ENCODE assay signal across 14 cellular contexts in the genomic region with DNA sequence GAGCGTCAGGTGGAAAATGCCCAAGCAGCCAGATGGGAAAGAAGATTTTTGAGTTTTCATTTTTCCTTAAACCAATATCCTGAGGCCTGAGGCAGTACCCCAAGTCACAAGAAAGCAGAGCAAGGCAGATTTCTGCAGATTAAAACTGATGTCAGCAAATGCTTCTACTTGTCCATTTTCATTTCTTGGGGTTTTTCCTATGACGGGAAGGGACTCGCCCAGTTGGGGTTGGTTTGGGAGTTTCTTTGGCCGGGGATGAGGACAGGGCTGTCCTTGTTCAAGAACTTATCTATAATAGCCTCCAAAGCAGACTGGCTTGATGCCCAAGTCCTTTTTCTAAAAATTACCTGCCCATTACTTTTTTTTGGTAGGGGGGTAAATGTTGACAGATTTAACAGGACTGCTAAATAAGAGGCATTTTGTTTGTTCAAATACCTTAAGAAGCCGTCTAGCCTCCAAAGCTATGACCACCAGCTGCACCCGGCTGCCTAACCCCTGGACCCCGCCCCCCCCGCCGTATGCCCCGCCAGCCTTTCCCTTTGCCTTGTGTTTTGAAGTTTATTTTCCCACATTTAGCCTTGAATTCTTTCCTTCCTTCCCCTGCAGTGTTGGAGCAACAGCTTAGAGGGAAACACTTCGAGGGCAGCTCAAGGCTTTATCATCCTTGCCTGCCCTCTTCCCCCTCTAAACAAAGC. TPM values are rescaled to one million over a fixed set of nuclear protein-coding genes. Genes with fewer than 3 reads are reported as not detected.
A peak's percentile ranks its signal among the peaks of the same experiment; 100 is the strongest.
DNase-seq lines count a peak whose midpoint lies in the region; ATAC-seq and TF ChIP-seq lines count a peak whose summit lies in the region.
"Had no signal": no experiment of that assay in that cellular context is flagged by ENCODE, and none has a peak within 500 bp of the region (broad histone marks: within the 10 kb centered on the region; RNA-seq: fewer than 3 reads in every experiment).

No MANE protein-coding gene starts in this region.

- H3K79me2 ChIP-seq in H9 (ENCODE audit: insufficient read depth, low read length) = peaks cover 55% of the 10 kb centered on the region; the same call in 1 of the 2 replicates
- H3K79me2 ChIP-seq: parathyroid adenoma had no signal

- no peak overlapping the region for H4K5ac ChIP-seq in H9 (ENCODE audit: insufficient read length, low read depth, low read length)

- peaks cover 30% of the 10 kb centered on the region for H3K4me1 ChIP-seq in H9 (ENCODE audit: insufficient read depth, low read length)
- H3K4me1 ChIP-seq in sigmoid colon = peaks cover 0 to 15% (median 13%) of the 10 kb centered on the region in 4 donors
- H3K4me1 ChIP-seq: parathyroid adenoma had no signal

- H3K4me3 Mint-ChIP-seq in H9 = peak overlapping the region; percentile 90 to 96
- peak overlapping the region in 2 of 3 donors; percentile 1 to 81 for H3K4me3 Mint-ChIP-seq in T-cell
- H3K4me3 Mint-ChIP-seq in endothelial cell (ENCODE audit: unreplicated experiment) = peak overlapping the region; percentile 66
- H3K4me3 Mint-ChIP-seq in glutamatergic neuron (ENCODE audit: unreplicated experiment) = no peak overlapping the region

- no peak for TF ChIP-seq EP300 in sigmoid colon (IDR thresholded peaks at IDR 0.05)

- H2BK120ac ChIP-seq in H9 (ENCODE audit: low read depth, low read length, poor library complexity, severe bottlenecking) = no peak overlapping the region

- peak overlapping the region; percentile 93 for H3K4me2 ChIP-seq in H9 (ENCODE audit: insufficient read depth, insufficient read length, low read length)

- H4K8ac ChIP-seq in H9 (replicated peaks; ENCODE audit: insufficient read length, low read depth, low read length) = no peak overlapping the region

- H4K91ac ChIP-seq in H9 (ENCODE audit: insufficient read length, low read depth, low read length) = no peak overlapping the region

- no peak overlapping the region for H3K14ac ChIP-seq in H9 (ENCODE audit: insufficient read depth, low read length)

- CTCF ChIA-PET in T-cell (lab: Charles Lee) = interaction anchor here in 1 of 2 donors (0.6 kb wide), 1 partner anchor 528 kb away, joined by 3 read pairs; no protein-coding TSS in a partner anchor

- TF ChIP-seq CTCF in H9 (conservative IDR thresholded peaks at IDR 0.05) (no peak), endothelial cell (IDR thresholded peaks at IDR 0.05; ENCODE audit: unreplicated experiment) (no peak), sigmoid colon (IDR thresholded peaks at IDR 0.05) (no peak), glutamatergic neuron (IDR thresholded peaks at IDR 0.05; ENCODE audit: partially characterized antibody, unreplicated experiment) (no peak)

- no peaks in the 10 kb centered on the region for H3K9me3 ChIP-seq in H9 (ENCODE audit: control insufficient read depth, low read depth, low read length)
- H3K9me3 ChIP-seq in sigmoid colon = no peaks in the 10 kb centered on the region

- no peak overlapping the region for H2AK5ac ChIP-seq in H9 (ENCODE audit: insufficient read length, low read length)

- H3K9ac ChIP-seq in H9 (ENCODE audit: extremely low read depth, insufficient read length, low read length) = no peak overlapping the region
- H3K9ac ChIP-seq: parathyroid adenoma had no signal

- peak overlapping the region in 3 of 4 donors; percentile 48 to 53 (median 48) for H3K4me3 ChIP-seq in sigmoid colon

- H3K27ac Mint-ChIP-seq in H9 (peak overlapping the region in 1 of 3 experiments; percentile 76; a peak in 3 of 7 replicates), T-cell (peak overlapping the region; percentile 45 to 78), endothelial cell (ENCODE audit: unreplicated experiment) (peak overlapping the region; percentile 58), glutamatergic neuron (ENCODE audit: unreplicated experiment) (no peak overlapping the region)

- peaks cover 17 to 39% (median 29%) of the 10 kb centered on the region in 3 experiments for H3K36me3 Mint-ChIP-seq in H9 (ENCODE audit: insufficient read depth in 1 of 3, low read depth in 3 of 3)
- H3K36me3 Mint-ChIP-seq in T-cell = no peaks in the 10 kb centered on the region
- peaks cover 10% of the 10 kb centered on the region for H3K36me3 Mint-ChIP-seq in endothelial cell (ENCODE audit: low read depth, unreplicated experiment)
- no peaks in the 10 kb centered on the region for H3K36me3 Mint-ChIP-seq in glutamatergic neuron (ENCODE audit: unreplicated experiment)

- ATAC-seq in T-cell (replicated peaks in 1 of 4) = no peak
- no peak for ATAC-seq in GM21515 (IDR thresholded peaks at IDR 0.05; ENCODE audit: unreplicated experiment)
- no peak for ATAC-seq in HG02973 (IDR thresholded peaks at IDR 0.05; ENCODE audit: unreplicated experiment)

- H3K9me3 Mint-ChIP-seq in H9 = no peaks in the 10 kb centered on the region
- H3K9me3 Mint-ChIP-seq in T-cell = no peaks in the 10 kb centered on the region
- H3K9me3 Mint-ChIP-seq in endothelial cell (ENCODE audit: unreplicated experiment) = no peaks in the 10 kb centered on the region
- peaks cover 2% of the 10 kb centered on the region for H3K9me3 Mint-ChIP-seq in glutamatergic neuron (ENCODE audit: unreplicated experiment)

- no peak overlapping the region for H2BK20ac ChIP-seq in H9 (ENCODE audit: low read depth, low read length, poor library complexity, severe bottlenecking)

- H3K36me3 ChIP-seq in sigmoid colon = no peaks in the 10 kb centered on the region

- no peak overlapping the region for H2AFZ ChIP-seq in H9 (ENCODE audit: low read length)
- H2AFZ ChIP-seq: parathyroid adenoma had no signal

- H3T11ph ChIP-seq in H9 (ENCODE audit: low read length) = no peak overlapping the region

- H3K18ac ChIP-seq in H9 (ENCODE audit: insufficient read length, low read depth, low read length) = no peak overlapping the region

- TF ChIP-seq POLR2A in sigmoid colon (IDR thresholded peaks at IDR 0.05) = no peak

- no CpG with 5 or more reads among the region's 11 CpGs for WGBS in H9 (ENCODE audit: extremely low coverage, insufficient read length, low lambda C conversion rate)
- 59 to 67% methylated on average over 11 of the region's 11 CpGs for WGBS in sigmoid colon, 2 donors

- H3K4me1 Mint-ChIP-seq in H9 (peaks cover 79 to 82% of the 10 kb centered on the region in 2 experiments), T-cell (peaks cover 46 to 62% (median 60%) of the 10 kb centered on the region in 3 donors), endothelial cell (ENCODE audit: unreplicated experiment) (peaks cover 68% of the 10 kb centered on the region), glutamatergic neuron (ENCODE audit: low read depth, unreplicated experiment) (peaks cover 12% of the 10 kb centered on the region)

- no peak overlapping the region for H3K4ac ChIP-seq in H9 (ENCODE audit: low read depth, low read length)

- H3K23me2 ChIP-seq in H9 (ENCODE audit: insufficient read length, low read depth, low read length, poor library complexity, severe bottlenecking) = peaks cover 19% of the 10 kb centered on the region

- no peaks in the 10 kb centered on the region for H4K20me1 ChIP-seq in H9 (ENCODE audit: control insufficient read depth, insufficient read depth, insufficient read length)

- intact Hi-C loops in sigmoid colon (cut with DNase I) = no loop called here

- no peak overlapping the region for H2BK15ac ChIP-seq in H9 (ENCODE audit: low read depth, low read length)

- no peak overlapping the region for H2BK5ac ChIP-seq in H9 (ENCODE audit: insufficient read length, low read length)

- H3K27me3 ChIP-seq in H9 (ENCODE audit: insufficient read depth, low read length) (no peaks in the 10 kb centered on the region), sigmoid colon (peaks cover 8 to 49% (median 21%) of the 10 kb centered on the region in 3 donors)

- no peak overlapping the region for H3K56ac ChIP-seq in H9 (ENCODE audit: insufficient read length, low read depth, low read length)

- no peak overlapping the region for H2BK12ac ChIP-seq in H9 (ENCODE audit: insufficient read length, low read depth, low read length)

- peaks cover 28% of the 10 kb centered on the region for H3K79me1 ChIP-seq in H9 (ENCODE audit: insufficient read depth, low read depth, low read length, poor library complexity, severe bottlenecking)

- H3K27ac ChIP-seq in H9 (ENCODE audit: insufficient read length, low read depth, low read length) = no peak overlapping the region
- peak overlapping the region in 2 of 4 donors; percentile 50 to 59 for H3K27ac ChIP-seq in sigmoid colon
- H3K27ac ChIP-seq: parathyroid adenoma had no signal

- H3K27me3 Mint-ChIP-seq in H9 (ENCODE audit: low read depth) (peaks cover 2% of the 10 kb centered on the region; the same call in 1 of the 2 replicates), T-cell (peaks cover 0 to 11% of the 10 kb centered on the region in 2 donors), endothelial cell (ENCODE audit: unreplicated experiment) (peaks cover 6% of the 10 kb centered on the region), glutamatergic neuron (ENCODE audit: unreplicated experiment) (peaks cover 7% of the 10 kb centered on the region)

- no peak overlapping the region for H3K23ac ChIP-seq in H9 (ENCODE audit: insufficient read length, low read depth, low read length)

- POLR2A ChIA-PET in T-cell (lab: Charles Lee) = no interaction called here

- DNase-seq in H9 (no peak), T-cell (no peak), endothelial cell (ENCODE audit: low spot score) (no peak), sigmoid colon (no peak), HCEC 1CT (no peak), glutamatergic neuron (no peak)
- DNase-seq: DMS 273 treated with DMSO at 0.1 percent for 48 hours, foreskin melanocyte, NCI-H2171 had no signal

RNA-seq across cellular contexts. Expression of gene KCNK5, which starts 2.5 kb away (rescaled TPM):
- 30.0 and 31.8 TPM in 2 replicates for total RNA-seq in H9 (2021)
- total RNA-seq in T-cell = 1 to 10 TPM in 2 of 5 donors, under 1 TPM in 3; 0.60 to 1.1 (median 0.93) TPM
- total RNA-seq in endothelial cell (ENCODE audit: unreplicated experiment) = 9.8 TPM
- 1 to 10 TPM; 3.0 to 7.5 (median 4.9) TPM for total RNA-seq in sigmoid colon
- 10 to 100 TPM in 1 of 3 donors, 1 to 10 TPM in 2; 8.4 to 26.9 (median 8.6) TPM for polyA plus RNA-seq in sigmoid colon
- 0.71 TPM for total RNA-seq in glutamatergic neuron (ENCODE audit: unreplicated experiment)
- total RNA-seq: chondrocyte, LHCN-M2 had no signal
